In the genomic region with DNA sequence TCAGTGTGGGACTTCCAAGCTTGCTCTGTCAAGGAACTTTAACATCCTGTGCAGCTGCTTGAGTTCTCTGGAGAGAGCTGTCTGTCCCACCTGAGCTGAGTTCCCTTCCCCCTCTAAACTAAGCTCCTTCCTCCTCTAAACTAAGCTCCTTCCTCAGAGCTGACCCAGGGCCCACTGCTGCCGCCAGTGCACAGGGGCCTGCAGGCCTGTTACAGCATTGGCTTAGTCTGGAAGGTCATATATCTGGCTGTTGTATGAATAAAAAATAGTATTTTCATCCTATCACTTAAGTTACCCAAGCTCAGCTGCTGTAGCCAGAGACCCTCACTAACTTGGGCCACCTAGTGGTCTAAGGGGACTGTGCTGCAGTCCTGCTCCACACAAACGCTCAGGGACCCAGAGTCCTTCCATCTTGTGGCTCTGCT, we compare ENCODE assay signal across 8 cellular contexts.
DNase-seq lines count a peak whose midpoint lies in the region; ATAC-seq, FAIRE-seq and TF ChIP-seq lines count a peak whose summit lies in the region.

No MANE protein-coding gene starts in this region.

- TF ChIP-seq EP300 in A549 (IDR thresholded peaks at IDR 0.05), result no peak

- TF ChIP-seq POLR2A in A549 (IDR thresholded peaks at IDR 0.05; ENCODE audit: low read length), result no peak

- 0 out of 3 replicates have a peak, but pooled peaks have one; percentile 12 for TF ChIP-seq CTCF in A549 (IDR thresholded peaks at IDR 0.05)
- no peak for TF ChIP-seq CTCF in kidney (IDR thresholded peaks at IDR 0.05; ENCODE audit: borderline replicate concordance, extremely low read depth, insufficient read depth)

- 83% methylated on average over 2 of the region's 2 CpGs for WGBS in A549 (ENCODE audit: missing lambda C conversion rate)

- no peak overlapping the region for H3K9ac ChIP-seq in kidney (ENCODE audit: low read length in 2 of 2)

- H3K27ac ChIP-seq in A549 (peak overlapping the region in 1 of 2 experiments; percentile 41; a peak in 2 of 6 replicates), kidney (ENCODE audit: low read depth in 2 of 2, low read length in 2 of 2) (peak overlapping the region; percentile 26 to 59)

- intact Hi-C loops in kidney (cut with DNase I), result no loop called here

- TF ChIP-seq RAD21 in A549 (conservative IDR thresholded peaks at IDR 0.05 in 1 of 2, IDR thresholded peaks at IDR 0.05 in 1 of 2), result peak in 1 of 2 experiments; percentile 27; a peak in 1 of 5 replicates

- no peaks in the 10 kb centered on the region for H3K36me3 ChIP-seq in H7 (replicated peaks; ENCODE audit: control insufficient read depth, insufficient read depth, low read length)
- no peaks in the 10 kb centered on the region for H3K36me3 ChIP-seq in kidney (ENCODE audit: control insufficient read depth in 1 of 2, insufficient read depth in 2 of 2, low read length in 2 of 2)

- POLR2A ChIA-PET in A549 (lab: Yijun Ruan, JAX), result interaction anchor here (0.9 kb wide), 1 partner anchor 16 kb away, joined by 3 read pairs; no protein-coding TSS in a partner anchor

- peaks cover 25% of the 10 kb centered on the region for H3K4me1 ChIP-seq in A549
- H3K4me1 ChIP-seq in kidney (ENCODE audit: control insufficient read depth in 1 of 2, insufficient read depth in 1 of 2, low read depth in 1 of 2, low read length in 2 of 2), result peaks cover 11 to 27% of the 10 kb centered on the region in 2 donors

- DNase-seq in A549 (ENCODE audit: low read depth in 1 of 2, low spot score in 1 of 2) (peak in 1 of 2 experiments; percentile 18), H7 (peak; percentile 73), kidney (no peak), cortex of kidney (lab: John Stamatoyannopoulos, UW) (no peak), hepatic stellate cell (ENCODE audit: low spot score) (no peak), GM03348 (ENCODE audit: low spot score) (no peak)
- no peak for DNase-seq in activated CD8-positive, alpha-beta memory T cell treated with anti-CD3 and anti-CD28 coated beads for 24 hours

- FAIRE-seq in A549 (lab: Jason Lieb, UNC), result no peak
- FAIRE-seq in kidney (lab: Jason Lieb, UNC), result no peak

- CTCF ChIA-PET in A549 (lab: Yijun Ruan, JAX), result interaction anchor here (1.1 to 3.4 kb wide), 5 partner anchors 10 to 71 kb away, joined by 3 to 13 read pairs (median 5); partner anchors contain the start of gene GCLM

- ATAC-seq in A549 (peak; percentile 60 to 92; a peak in 4 of 6 replicates), SK-N-SH treated with all-trans-retinoic acid at 6 μM for 48 hours (peak; percentile 61)

- H3K4me2 ChIP-seq in A549, result 0 out of 3 replicates have a peak overlapping the region, but pooled peaks have one; percentile 8

- H3K4me3 ChIP-seq in A549 (no peak overlapping the region), H7 (ENCODE audit: insufficient read depth, low read depth, low read length) (no peak overlapping the region), kidney (ENCODE audit: low read length in 2 of 2) (no peak overlapping the region)

- no peaks in the 10 kb centered on the region; the same call in 1 of the 2 replicates for H3K27me3 ChIP-seq in H7 (ENCODE audit: control insufficient read depth, insufficient read depth, low read length)

- H3K9me3 ChIP-seq in A549, result no peaks in the 10 kb centered on the region
- H3K9me3 ChIP-seq in kidney (ENCODE audit: control insufficient read depth in 1 of 2, low read length in 2 of 2), result no peaks in the 10 kb centered on the region

TF ChIP-seq in A549, 52 proteins besides CTCF, POLR2A, EP300 and RAD21:
- TF ChIP-seq ESRRA (IDR thresholded peaks at IDR 0.05; ENCODE audit: borderline replicate concordance, low read length) (no peak), MAX (IDR thresholded peaks at IDR 0.05) (no peak), NPAS2 (CRISPR knock-in tag; IDR thresholded peaks at IDR 0.05; ENCODE audit: borderline replicate concordance) (no peak), ZFP36 (IDR thresholded peaks at IDR 0.05; ENCODE audit: borderline replicate concordance, partially characterized antibody) (no peak), JUN (IDR thresholded peaks at IDR 0.05) (no peak), NFE2L2 (conservative IDR thresholded peaks at IDR 0.05; ENCODE audit: low read length) (no peak), JUNB (IDR thresholded peaks at IDR 0.05) (no peak), PHF8 (IDR thresholded peaks at IDR 0.05; ENCODE audit: borderline replicate concordance, low read depth) (no peak), BHLHE40 (IDR thresholded peaks at IDR 0.05; ENCODE audit: low read depth, low read length) (no peak)
- TF ChIP-seq, protein P1, sequence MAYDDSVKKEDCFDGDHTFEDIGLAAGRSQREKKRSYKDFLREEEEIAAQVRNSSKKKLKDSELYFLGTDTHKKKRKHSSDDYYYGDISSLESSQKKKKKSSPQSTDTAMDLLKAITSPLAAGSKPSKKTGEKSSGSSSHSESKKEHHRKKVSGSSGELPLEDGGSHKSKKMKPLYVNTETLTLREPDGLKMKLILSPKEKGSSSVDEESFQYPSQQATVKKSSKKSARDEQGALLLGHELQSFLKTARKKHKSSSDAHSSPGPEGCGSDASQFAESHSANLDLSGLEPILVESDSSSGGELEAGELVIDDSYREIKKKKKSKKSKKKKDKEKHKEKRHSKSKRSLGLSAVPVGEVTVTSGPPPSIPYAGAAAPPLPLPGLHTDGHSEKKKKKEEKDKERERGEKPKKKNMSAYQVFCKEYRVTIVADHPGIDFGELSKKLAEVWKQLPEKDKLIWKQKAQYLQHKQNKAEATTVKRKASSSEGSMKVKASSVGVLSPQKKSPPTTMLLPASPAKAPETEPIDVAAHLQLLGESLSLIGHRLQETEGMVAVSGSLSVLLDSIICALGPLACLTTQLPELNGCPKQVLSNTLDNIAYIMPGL (CRISPR knock-in tag; IDR thresholded peaks at IDR 0.05; ENCODE audit: borderline replicate concordance), result no peak
- TF ChIP-seq, protein P2, sequence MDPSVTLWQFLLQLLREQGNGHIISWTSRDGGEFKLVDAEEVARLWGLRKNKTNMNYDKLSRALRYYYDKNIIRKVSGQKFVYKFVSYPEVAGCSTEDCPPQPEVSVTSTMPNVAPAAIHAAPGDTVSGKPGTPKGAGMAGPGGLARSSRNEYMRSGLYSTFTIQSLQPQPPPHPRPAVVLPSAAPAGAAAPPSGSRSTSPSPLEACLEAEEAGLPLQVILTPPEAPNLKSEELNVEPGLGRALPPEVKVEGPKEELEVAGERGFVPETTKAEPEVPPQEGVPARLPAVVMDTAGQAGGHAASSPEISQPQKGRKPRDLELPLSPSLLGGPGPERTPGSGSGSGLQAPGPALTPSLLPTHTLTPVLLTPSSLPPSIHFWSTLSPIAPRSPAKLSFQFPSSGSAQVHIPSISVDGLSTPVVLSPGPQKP (IDR thresholded peaks at IDR 0.05; ENCODE audit: low read depth, low read length), result no peak

TF ChIP-seq in SK-N-SH treated with all-trans-retinoic acid at 6 μM for 48 hours, 23 proteins besides CTCF, POLR2A, EP300 and RAD21:
- TF ChIP-seq RARB (CRISPR knock-in tag; IDR thresholded peaks at IDR 0.05) (no peak), TOX (CRISPR knock-in tag; IDR thresholded peaks at IDR 0.05; ENCODE audit: borderline replicate concordance) (no peak), ZC3H10 (CRISPR knock-in tag; IDR thresholded peaks at IDR 0.05) (no peak), TCF4 (CRISPR knock-in tag; IDR thresholded peaks at IDR 0.05; ENCODE audit: borderline replicate concordance) (no peak), SNAI2 (CRISPR knock-in tag; IDR thresholded peaks at IDR 0.05) (no peak), BACH2 (CRISPR knock-in tag; IDR thresholded peaks at IDR 0.05; ENCODE audit: borderline replicate concordance) (no peak), CREB5 (CRISPR knock-in tag; IDR thresholded peaks at IDR 0.05; ENCODE audit: low read depth) (no peak), ESRRG (CRISPR knock-in tag; IDR thresholded peaks at IDR 0.05) (no peak), GLIS3 (CRISPR knock-in tag; IDR thresholded peaks at IDR 0.05) (no peak)
